In genomic region chr1:31479801-31480200, GRCh38 we compare ENCODE assay signal across 16 cellular contexts.
"Had no signal": no experiment of that assay in that cellular context is flagged by ENCODE, and none has a peak within 500 bp of the region (broad histone marks: within the 10 kb centered on the region; RNA-seq: fewer than 3 reads in every experiment).

No MANE protein-coding gene starts in this region.

- H3K4me1 ChIP-seq: breast epithelium, prostate gland, right lobe of liver had no signal

- H3K4me3 ChIP-seq: breast epithelium, prostate gland, right lobe of liver, transverse colon had no signal

- H3K27me3 ChIP-seq: breast epithelium, right lobe of liver, transverse colon had no signal

- H3K27ac ChIP-seq: breast epithelium, prostate gland, right lobe of liver, transverse colon had no signal

- DNase-seq: activated CD4-positive, alpha-beta memory T cell treated with anti-CD3 and anti-CD28 coated beads for 36 hours; activated CD4-positive, CD25-positive, alpha-beta regulatory T cell treated with anti-CD3 and anti-CD28 coated beads, Interleukin-2, amount 50 U/mL, for 72 hours; activated effector memory CD4-positive, alpha-beta T cell treated with anti-CD3 and anti-CD28 coated beads, Interleukin-2, amount 50 U/mL, for 16 hours; activated naive CD8-positive, alpha-beta T cell treated with anti-CD3 and anti-CD28 coated beads for 36 hours; activated T-cell treated with anti-CD3 and anti-CD28 coated beads, Interleukin-2, amount 50 U/mL, for 4 hours; anterior cingulate cortex; effector CD4-positive, alpha-beta T cell; head of caudate nucleus; natural killer cell; right lobe of liver; stimulated activated CD4-positive, alpha-beta T cell treated with anti-CD3 and anti-CD28 coated beads, Interleukin-2, amount 100 ng/mL, for 24 hours; stimulated activated naive B cell treated with anti-CD40 and anti-IgM and Interleukin-4, amounts not matched to agents 10 μg/mL and 1 μg/mL and 100 μg/mL, for 72 hours; SW 1271; transverse colon had no signal

- ATAC-seq: activated T-cell treated with anti-CD3 and anti-CD28 coated beads, Interleukin-2, amount 50 U/mL, for 4 hours; natural killer cell; right lobe of liver; stimulated activated naive B cell treated with anti-CD40 and anti-IgM and Interleukin-4, amounts not matched to agents 10 μg/mL and 1 μg/mL and 100 μg/mL, for 72 hours had no signal
